2 cellular contexts compared by ENCODE assay signal in the genomic region with DNA sequence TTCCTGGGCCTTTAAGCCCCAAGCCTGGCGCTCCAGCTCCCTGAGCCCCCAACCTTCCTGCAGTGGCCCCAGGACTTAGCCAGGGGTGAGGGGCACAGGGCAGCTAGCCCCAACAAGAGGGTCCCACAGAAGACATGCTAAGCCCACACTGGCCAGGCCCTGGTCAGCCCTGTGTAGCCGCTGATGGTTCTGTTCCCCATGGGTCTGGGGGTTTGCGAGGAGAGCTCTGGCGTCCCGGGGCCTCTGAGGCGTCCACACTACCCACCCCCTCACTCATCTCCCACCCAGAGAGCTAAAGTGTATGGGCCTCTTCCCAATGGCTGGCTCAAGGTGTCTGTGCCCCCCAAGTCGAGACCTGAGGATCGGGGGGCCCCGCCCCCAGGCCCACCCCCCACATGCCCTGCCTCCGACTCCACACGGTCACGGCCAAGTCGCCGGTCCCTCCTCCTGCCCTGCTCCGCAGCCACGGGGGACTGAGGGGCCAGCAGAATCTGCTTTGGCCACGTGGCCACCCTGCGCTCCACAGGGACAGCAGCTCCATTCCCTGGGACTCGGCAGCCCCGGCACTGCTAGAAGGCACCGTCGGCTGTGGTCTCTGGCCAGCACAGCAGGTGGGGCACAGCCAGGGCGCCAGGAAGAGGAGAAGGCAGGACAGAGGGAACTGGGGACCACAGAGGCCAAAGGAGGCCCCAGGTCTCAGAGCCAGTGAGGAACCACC.
TF ChIP-seq lines count a peak whose summit lies in the region.

No MANE protein-coding gene starts in this region.

TF ChIP-seq in SK-N-SH treated with all-trans-retinoic acid at 6 μM for 48 hours, 23 proteins besides CTCF, POLR2A, EP300 and RAD21:
- TF ChIP-seq ZNF565 (CRISPR knock-in tag; conservative IDR thresholded peaks at IDR 0.05; ENCODE audit: low read depth) (no peak), ISL1 (CRISPR knock-in tag; IDR thresholded peaks at IDR 0.05) (no peak), ZC3H10 (CRISPR knock-in tag; IDR thresholded peaks at IDR 0.05) (no peak), PPARA (CRISPR knock-in tag; IDR thresholded peaks at IDR 0.05; ENCODE audit: borderline replicate concordance) (no peak)
- TF ChIP-seq, protein P1, sequence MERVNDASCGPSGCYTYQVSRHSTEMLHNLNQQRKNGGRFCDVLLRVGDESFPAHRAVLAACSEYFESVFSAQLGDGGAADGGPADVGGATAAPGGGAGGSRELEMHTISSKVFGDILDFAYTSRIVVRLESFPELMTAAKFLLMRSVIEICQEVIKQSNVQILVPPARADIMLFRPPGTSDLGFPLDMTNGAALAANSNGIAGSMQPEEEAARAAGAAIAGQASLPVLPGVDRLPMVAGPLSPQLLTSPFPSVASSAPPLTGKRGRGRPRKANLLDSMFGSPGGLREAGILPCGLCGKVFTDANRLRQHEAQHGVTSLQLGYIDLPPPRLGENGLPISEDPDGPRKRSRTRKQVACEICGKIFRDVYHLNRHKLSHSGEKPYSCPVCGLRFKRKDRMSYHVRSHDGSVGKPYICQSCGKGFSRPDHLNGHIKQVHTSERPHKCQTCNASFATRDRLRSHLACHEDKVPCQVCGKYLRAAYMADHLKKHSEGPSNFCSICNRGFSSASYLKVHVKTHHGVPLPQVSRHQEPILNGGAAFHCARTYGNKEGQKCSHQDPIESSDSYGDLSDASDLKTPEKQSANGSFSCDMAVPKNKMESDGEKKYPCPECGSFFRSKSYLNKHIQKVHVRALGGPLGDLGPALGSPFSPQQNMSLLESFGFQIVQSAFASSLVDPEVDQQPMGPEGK (CRISPR knock-in tag; IDR thresholded peaks at IDR 0.05; ENCODE audit: borderline replicate concordance) = no peak
- TF ChIP-seq, protein P2, sequence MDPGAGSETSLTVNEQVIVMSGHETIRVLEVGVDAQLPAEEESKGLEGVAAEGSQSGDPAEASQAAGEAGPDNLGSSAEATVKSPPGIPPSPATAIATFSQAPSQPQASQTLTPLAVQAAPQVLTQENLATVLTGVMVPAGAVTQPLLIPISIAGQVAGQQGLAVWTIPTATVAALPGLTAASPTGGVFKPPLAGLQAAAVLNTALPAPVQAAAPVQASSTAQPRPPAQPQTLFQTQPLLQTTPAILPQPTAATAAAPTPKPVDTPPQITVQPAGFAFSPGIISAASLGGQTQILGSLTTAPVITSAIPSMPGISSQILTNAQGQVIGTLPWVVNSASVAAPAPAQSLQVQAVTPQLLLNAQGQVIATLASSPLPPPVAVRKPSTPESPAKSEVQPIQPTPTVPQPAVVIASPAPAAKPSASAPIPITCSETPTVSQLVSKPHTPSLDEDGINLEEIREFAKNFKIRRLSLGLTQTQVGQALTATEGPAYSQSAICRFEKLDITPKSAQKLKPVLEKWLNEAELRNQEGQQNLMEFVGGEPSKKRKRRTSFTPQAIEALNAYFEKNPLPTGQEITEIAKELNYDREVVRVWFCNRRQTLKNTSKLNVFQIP (CRISPR knock-in tag; IDR thresholded peaks at IDR 0.05; ENCODE audit: borderline replicate concordance, low read depth) = no peak
- TF ChIP-seq, protein P3, sequence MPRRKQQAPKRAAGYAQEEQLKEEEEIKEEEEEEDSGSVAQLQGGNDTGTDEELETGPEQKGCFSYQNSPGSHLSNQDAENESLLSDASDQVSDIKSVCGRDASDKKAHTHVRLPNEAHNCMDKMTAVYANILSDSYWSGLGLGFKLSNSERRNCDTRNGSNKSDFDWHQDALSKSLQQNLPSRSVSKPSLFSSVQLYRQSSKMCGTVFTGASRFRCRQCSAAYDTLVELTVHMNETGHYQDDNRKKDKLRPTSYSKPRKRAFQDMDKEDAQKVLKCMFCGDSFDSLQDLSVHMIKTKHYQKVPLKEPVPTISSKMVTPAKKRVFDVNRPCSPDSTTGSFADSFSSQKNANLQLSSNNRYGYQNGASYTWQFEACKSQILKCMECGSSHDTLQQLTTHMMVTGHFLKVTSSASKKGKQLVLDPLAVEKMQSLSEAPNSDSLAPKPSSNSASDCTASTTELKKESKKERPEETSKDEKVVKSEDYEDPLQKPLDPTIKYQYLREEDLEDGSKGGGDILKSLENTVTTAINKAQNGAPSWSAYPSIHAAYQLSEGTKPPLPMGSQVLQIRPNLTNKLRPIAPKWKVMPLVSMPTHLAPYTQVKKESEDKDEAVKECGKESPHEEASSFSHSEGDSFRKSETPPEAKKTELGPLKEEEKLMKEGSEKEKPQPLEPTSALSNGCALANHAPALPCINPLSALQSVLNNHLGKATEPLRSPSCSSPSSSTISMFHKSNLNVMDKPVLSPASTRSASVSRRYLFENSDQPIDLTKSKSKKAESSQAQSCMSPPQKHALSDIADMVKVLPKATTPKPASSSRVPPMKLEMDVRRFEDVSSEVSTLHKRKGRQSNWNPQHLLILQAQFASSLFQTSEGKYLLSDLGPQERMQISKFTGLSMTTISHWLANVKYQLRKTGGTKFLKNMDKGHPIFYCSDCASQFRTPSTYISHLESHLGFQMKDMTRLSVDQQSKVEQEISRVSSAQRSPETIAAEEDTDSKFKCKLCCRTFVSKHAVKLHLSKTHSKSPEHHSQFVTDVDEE (CRISPR knock-in tag; IDR thresholded peaks at IDR 0.05) = no peak
- TF ChIP-seq, protein P4, sequence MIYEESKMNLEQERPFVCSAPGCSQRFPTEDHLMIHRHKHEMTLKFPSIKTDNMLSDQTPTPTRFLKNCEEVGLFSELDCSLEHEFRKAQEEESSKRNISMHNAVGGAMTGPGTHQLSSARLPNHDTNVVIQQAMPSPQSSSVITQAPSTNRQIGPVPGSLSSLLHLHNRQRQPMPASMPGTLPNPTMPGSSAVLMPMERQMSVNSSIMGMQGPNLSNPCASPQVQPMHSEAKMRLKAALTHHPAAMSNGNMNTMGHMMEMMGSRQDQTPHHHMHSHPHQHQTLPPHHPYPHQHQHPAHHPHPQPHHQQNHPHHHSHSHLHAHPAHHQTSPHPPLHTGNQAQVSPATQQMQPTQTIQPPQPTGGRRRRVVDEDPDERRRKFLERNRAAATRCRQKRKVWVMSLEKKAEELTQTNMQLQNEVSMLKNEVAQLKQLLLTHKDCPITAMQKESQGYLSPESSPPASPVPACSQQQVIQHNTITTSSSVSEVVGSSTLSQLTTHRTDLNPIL (CRISPR knock-in tag; IDR thresholded peaks at IDR 0.05; ENCODE audit: low read depth) = no peak

TF ChIP-seq in HepG2, 621 proteins besides CTCF, POLR2A, EP300 and RAD21:
- TF ChIP-seq, protein P5, sequence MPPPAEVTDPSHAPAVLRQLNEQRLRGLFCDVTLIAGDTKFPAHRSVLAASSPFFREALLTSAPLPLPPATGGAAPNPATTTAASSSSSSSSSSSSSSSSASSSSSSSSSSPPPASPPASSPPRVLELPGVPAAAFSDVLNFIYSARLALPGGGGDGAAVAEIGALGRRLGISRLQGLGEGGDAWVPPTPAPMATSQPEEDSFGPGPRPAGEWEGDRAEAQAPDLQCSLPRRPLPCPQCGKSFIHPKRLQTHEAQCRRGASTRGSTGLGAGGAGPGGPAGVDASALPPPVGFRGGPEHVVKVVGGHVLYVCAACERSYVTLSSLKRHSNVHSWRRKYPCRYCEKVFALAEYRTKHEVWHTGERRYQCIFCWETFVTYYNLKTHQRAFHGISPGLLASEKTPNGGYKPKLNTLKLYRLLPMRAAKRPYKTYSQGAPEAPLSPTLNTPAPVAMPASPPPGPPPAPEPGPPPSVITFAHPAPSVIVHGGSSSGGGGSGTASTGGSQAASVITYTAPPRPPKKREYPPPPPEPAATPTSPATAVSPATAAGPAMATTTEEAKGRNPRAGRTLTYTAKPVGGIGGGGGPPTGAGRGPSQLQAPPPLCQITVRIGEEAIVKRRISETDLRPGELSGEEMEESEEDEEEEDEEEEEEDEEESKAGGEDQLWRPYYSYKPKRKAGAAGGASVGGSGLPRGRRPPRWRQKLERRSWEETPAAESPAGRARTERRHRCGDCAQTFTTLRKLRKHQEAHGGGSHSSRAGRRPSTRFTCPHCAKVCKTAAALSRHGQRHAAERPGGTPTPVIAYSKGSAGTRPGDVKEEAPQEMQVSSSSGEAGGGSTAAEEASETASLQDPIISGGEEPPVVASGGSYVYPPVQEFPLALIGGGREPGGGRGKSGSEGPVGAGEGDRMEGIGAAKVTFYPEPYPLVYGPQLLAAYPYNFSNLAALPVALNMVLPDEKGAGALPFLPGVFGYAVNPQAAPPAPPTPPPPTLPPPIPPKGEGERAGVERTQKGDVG (CRISPR knock-in tag; IDR thresholded peaks at IDR 0.05; ENCODE audit: borderline replicate concordance) = no peak
- TF ChIP-seq CBFB (CRISPR knock-in tag; IDR thresholded peaks at IDR 0.05) (no peak), ZNF607 (CRISPR knock-in tag; IDR thresholded peaks at IDR 0.05; ENCODE audit: borderline replicate concordance) (no peak), ZMYM4 (CRISPR knock-in tag; IDR thresholded peaks at IDR 0.05) (no peak), ZSCAN20 (CRISPR knock-in tag; IDR thresholded peaks at IDR 0.05; ENCODE audit: borderline replicate concordance) (no peak), ZNF768 (CRISPR knock-in tag; IDR thresholded peaks at IDR 0.05) (no peak), ATAD3A (CRISPR knock-in tag; IDR thresholded peaks at IDR 0.05) (no peak), SMARCC2 (IDR thresholded peaks at IDR 0.05) (no peak), HDAC1 (CRISPR knock-in tag; IDR thresholded peaks at IDR 0.05) (no peak), CCAR2 (optimal IDR thresholded peaks at IDR 0.05; ENCODE audit: low read depth, low read length) (no peak), GATA4 (IDR thresholded peaks at IDR 0.05; ENCODE audit: borderline replicate concordance, low read depth) (no peak), NFATC3 (CRISPR knock-in tag; IDR thresholded peaks at IDR 0.05) (no peak), HMG20B (CRISPR knock-in tag; conservative IDR thresholded peaks at IDR 0.05) (no peak), ZNF543 (CRISPR knock-in tag; IDR thresholded peaks at IDR 0.05) (no peak), SPEN (CRISPR knock-in tag; IDR thresholded peaks at IDR 0.05; ENCODE audit: low read depth) (no peak), ZNF382 (CRISPR knock-in tag; IDR thresholded peaks at IDR 0.05; ENCODE audit: borderline replicate concordance) (no peak)
- TF ChIP-seq, protein P6, sequence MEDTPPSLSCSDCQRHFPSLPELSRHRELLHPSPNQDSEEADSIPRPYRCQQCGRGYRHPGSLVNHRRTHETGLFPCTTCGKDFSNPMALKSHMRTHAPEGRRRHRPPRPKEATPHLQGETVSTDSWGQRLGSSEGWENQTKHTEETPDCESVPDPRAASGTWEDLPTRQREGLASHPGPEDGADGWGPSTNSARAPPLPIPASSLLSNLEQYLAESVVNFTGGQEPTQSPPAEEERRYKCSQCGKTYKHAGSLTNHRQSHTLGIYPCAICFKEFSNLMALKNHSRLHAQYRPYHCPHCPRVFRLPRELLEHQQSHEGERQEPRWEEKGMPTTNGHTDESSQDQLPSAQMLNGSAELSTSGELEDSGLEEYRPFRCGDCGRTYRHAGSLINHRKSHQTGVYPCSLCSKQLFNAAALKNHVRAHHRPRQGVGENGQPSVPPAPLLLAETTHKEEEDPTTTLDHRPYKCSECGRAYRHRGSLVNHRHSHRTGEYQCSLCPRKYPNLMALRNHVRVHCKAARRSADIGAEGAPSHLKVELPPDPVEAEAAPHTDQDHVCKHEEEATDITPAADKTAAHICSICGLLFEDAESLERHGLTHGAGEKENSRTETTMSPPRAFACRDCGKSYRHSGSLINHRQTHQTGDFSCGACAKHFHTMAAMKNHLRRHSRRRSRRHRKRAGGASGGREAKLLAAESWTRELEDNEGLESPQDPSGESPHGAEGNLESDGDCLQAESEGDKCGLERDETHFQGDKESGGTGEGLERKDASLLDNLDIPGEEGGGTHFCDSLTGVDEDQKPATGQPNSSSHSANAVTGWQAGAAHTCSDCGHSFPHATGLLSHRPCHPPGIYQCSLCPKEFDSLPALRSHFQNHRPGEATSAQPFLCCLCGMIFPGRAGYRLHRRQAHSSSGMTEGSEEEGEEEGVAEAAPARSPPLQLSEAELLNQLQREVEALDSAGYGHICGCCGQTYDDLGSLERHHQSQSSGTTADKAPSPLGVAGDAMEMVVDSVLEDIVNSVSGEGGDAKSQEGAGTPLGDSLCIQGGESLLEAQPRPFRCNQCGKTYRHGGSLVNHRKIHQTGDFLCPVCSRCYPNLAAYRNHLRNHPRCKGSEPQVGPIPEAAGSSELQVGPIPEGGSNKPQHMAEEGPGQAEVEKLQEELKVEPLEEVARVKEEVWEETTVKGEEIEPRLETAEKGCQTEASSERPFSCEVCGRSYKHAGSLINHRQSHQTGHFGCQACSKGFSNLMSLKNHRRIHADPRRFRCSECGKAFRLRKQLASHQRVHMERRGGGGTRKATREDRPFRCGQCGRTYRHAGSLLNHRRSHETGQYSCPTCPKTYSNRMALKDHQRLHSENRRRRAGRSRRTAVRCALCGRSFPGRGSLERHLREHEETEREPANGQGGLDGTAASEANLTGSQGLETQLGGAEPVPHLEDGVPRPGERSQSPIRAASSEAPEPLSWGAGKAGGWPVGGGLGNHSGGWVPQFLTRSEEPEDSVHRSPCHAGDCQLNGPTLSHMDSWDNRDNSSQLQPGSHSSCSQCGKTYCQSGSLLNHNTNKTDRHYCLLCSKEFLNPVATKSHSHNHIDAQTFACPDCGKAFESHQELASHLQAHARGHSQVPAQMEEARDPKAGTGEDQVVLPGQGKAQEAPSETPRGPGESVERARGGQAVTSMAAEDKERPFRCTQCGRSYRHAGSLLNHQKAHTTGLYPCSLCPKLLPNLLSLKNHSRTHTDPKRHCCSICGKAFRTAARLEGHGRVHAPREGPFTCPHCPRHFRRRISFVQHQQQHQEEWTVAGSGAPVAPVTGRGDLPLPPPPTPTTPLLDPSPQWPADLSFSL (CRISPR knock-in tag; IDR thresholded peaks at IDR 0.05) = no peak
- TF ChIP-seq, protein P7, sequence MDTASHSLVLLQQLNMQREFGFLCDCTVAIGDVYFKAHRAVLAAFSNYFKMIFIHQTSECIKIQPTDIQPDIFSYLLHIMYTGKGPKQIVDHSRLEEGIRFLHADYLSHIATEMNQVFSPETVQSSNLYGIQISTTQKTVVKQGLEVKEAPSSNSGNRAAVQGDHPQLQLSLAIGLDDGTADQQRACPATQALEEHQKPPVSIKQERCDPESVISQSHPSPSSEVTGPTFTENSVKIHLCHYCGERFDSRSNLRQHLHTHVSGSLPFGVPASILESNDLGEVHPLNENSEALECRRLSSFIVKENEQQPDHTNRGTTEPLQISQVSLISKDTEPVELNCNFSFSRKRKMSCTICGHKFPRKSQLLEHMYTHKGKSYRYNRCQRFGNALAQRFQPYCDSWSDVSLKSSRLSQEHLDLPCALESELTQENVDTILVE (CRISPR knock-in tag; IDR thresholded peaks at IDR 0.05) = no peak
- TF ChIP-seq, protein P8, sequence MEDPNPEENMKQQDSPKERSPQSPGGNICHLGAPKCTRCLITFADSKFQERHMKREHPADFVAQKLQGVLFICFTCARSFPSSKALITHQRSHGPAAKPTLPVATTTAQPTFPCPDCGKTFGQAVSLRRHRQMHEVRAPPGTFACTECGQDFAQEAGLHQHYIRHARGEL (CRISPR knock-in tag; IDR thresholded peaks at IDR 0.05) = no peak
- TF ChIP-seq, protein P9, sequence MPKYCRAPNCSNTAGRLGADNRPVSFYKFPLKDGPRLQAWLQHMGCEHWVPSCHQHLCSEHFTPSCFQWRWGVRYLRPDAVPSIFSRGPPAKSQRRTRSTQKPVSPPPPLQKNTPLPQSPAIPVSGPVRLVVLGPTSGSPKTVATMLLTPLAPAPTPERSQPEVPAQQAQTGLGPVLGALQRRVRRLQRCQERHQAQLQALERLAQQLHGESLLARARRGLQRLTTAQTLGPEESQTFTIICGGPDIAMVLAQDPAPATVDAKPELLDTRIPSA (CRISPR knock-in tag; IDR thresholded peaks at IDR 0.05; ENCODE audit: borderline replicate concordance) = no peak
